Comparison of ENCODE assay signal across 26 cellular contexts in genomic region chr3:59818-60217, GRCh38.
"Had no signal": no experiment of that assay in that cellular context is flagged by ENCODE, and none has a peak within 500 bp of the region (broad histone marks: within the 10 kb centered on the region; RNA-seq: fewer than 3 reads in every experiment).

No MANE protein-coding gene starts in this region.

- ATAC-seq: left cardiac atrium, left lung, natural killer cell, sciatic nerve, upper lobe of right lung had no signal

- H3K27me3 ChIP-seq: left lung, ovary, right atrium auricular region, suprapubic skin, tibial artery, upper lobe of right lung had no signal

- H3K27ac Mint-ChIP-seq: mesothelial cell of epicardium; natural killer cell; nephron progenitor cell; progenitor cell of endocrine pancreas; stimulated activated naive CD8-positive, alpha-beta T cell treated with anti-CD3 and anti-CD28 coated beads, Interleukin-15, Interleukin-2, amounts not matched to agents 100 ng/mL and 50 ng/mL, for 24 hours had no signal

- H3K36me3 ChIP-seq: left lung, ovary, right atrium auricular region, suprapubic skin, thoracic aorta, tibial artery, upper lobe of right lung had no signal

- H3K9me3 Mint-ChIP-seq: mesothelial cell of epicardium, naive B cell, nephron progenitor cell had no signal

- H3K9me3 ChIP-seq: left lung, ovary, right atrium auricular region, suprapubic skin, thoracic aorta, tibial artery, upper lobe of right lung had no signal

- H3K27ac ChIP-seq: left lung, ovary, skin epidermis, suprapubic skin, thoracic aorta, tibial artery, upper lobe of right lung had no signal

- H3K4me3 ChIP-seq: left lung, lung, ovary, right atrium auricular region, skin epidermis, suprapubic skin, thoracic aorta, tibial artery, upper lobe of right lung had no signal

- H3K4me1 Mint-ChIP-seq: mesothelial cell of epicardium, naive B cell, natural killer cell had no signal

- H3K36me3 Mint-ChIP-seq: mesothelial cell of epicardium, naive B cell, natural killer cell had no signal

- H3K4me1 ChIP-seq: left lung, right atrium auricular region, tibial artery, upper lobe of right lung had no signal

- DNase-seq: hippocampal formation; kidney glomerular epithelial cell; left cardiac atrium; left lung; mesendoderm; naive B cell; natural killer cell; nephron progenitor cell; ovary; stimulated activated CD4-positive, alpha-beta T cell treated with anti-CD3 and anti-CD28 coated beads, Interleukin-12 subunit alpha, Interleukin-12 subunit beta, amount 100 ng/mL, for 4 hours; stimulated activated CD4-positive, alpha-beta T cell treated with anti-CD3 and anti-CD28 coated beads, Interleukin-15, amount 100 ng/mL, for 24 hours; stimulated activated CD4-positive, alpha-beta T cell treated with anti-CD3 and anti-CD28 coated beads, Interleukin-2, amount 100 ng/mL, for 24 hours; stimulated activated CD4-positive, alpha-beta T cell treated with anti-CD3 and anti-CD28 coated beads, Interleukin-4, amount 100 ng/mL, for 1 hour; stimulated activated naive CD4-positive, alpha-beta T cell; tibial artery; trophoblast cell; upper lobe of right lung had no signal

- H3K4me3 Mint-ChIP-seq: mesothelial cell of epicardium; naive B cell; natural killer cell; nephron progenitor cell; stimulated activated naive CD8-positive, alpha-beta T cell treated with anti-CD3 and anti-CD28 coated beads, Interleukin-15, Interleukin-2, amounts not matched to agents 100 ng/mL and 50 ng/mL, for 24 hours had no signal
